Comparison of ENCODE assay signal across 8 cellular contexts in the genomic region with DNA sequence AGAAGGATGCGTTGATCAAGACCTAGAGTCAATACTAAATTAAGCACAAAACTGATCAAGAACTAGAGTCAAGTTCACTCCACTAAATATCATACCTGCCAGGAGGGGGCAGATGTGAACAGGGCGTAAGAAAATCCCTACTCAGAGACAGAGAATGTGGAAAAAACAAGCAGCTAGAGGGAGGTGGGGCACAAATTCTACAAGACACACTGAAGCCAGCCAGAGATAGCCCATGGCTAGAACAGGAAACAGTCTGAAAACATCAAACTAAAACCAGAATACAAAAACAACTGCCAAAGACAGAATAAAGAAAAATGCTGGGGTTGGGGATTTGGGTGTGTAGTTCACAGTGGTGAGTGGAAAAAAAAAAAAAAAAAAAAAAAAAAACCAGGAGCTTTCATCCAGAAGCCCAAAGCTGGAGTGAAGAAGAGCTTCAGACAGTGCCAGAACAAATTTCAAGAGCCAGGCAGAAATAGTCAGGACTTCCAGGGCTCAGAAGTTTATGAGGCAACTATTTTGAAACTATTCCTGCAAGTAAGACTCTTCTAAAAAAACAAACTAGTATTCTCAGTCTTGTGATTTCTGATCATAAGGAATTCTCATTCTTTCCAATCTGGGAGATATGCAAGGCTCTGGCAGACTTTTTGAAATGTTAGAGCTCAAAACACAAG.
DNase-seq lines count a peak whose midpoint lies in the region; ATAC-seq, FAIRE-seq and TF ChIP-seq lines count a peak whose summit lies in the region.

No MANE protein-coding gene starts in this region.

- CTCF ChIA-PET in BJ (lab: Yijun Ruan, JAX): interaction anchor here (0.6 to 4.3 kb wide), 28 partner anchors 11 to 366 kb away, joined by 3 to 53 read pairs (median 5); a partner anchor contains a TSS

- FAIRE-seq in pancreas (lab: Jason Lieb, UNC): no peak

- TF ChIP-seq CTCF in BJ (IDR thresholded peaks at IDR 0.05; ENCODE audit: insufficient read depth, low read depth, low read length): peak; percentile 64
- TF ChIP-seq CTCF in fibroblast of villous mesenchyme (IDR thresholded peaks at IDR 0.05; ENCODE audit: insufficient read depth, low read depth, low read length): peak; percentile 77
- peak; percentile 33 to 44 (median 36) for TF ChIP-seq CTCF in pancreas (IDR thresholded peaks at IDR 0.05)

- H3K4me1 ChIP-seq in pancreas: peaks cover 0 to 4% (median 0%) of the 10 kb centered on the region in 3 donors

- DNase-seq in BJ (ENCODE audit: low read depth): peak; percentile 69
- peak; percentile 21 to 47 for DNase-seq in NCI-H446 (lab: John Stamatoyannopoulos, UW)
- DNase-seq in activated CD4-positive, alpha-beta T cell treated with anti-CD3 and anti-CD28 coated beads, Interleukin-2, amount 50 U/mL, for 1 hour: peak; percentile 12
- DNase-seq in fibroblast of villous mesenchyme (ENCODE audit: low read depth): peak; percentile 92
- DNase-seq in pancreas: peak in 3 of 6 donors; percentile 34 to 62 (median 43)
- DNase-seq in occipital lobe (lab: John Stamatoyannopoulos, UW): no peak

- 19 to 24% methylated on average over 2 of the region's 2 CpGs for WGBS in pancreas, 2 donors

- peak; percentile 87 for ATAC-seq in GM18867 (IDR thresholded peaks at IDR 0.05; ENCODE audit: unreplicated experiment)
- ATAC-seq in HG03280 (IDR thresholded peaks at IDR 0.05; ENCODE audit: unreplicated experiment): peak; percentile 70
- peak; percentile 92 to 99 (median 96) for ATAC-seq in pancreas

- peak overlapping the region in 1 of 4 donors; percentile 4 for H3K27ac ChIP-seq in pancreas

- H3K4me3 ChIP-seq in BJ (ENCODE audit: low read depth, low read length): no peak overlapping the region
- no peak overlapping the region for H3K4me3 ChIP-seq in fibroblast of villous mesenchyme (ENCODE audit: low read depth, low read length)
- H3K4me3 ChIP-seq in pancreas: no peak overlapping the region

- no peaks in the 10 kb centered on the region for H3K27me3 ChIP-seq in BJ (ENCODE audit: control insufficient read depth, insufficient read depth, low read length)
- no peaks in the 10 kb centered on the region for H3K27me3 ChIP-seq in pancreas

- intact Hi-C loops in pancreas (cut with DNase I): loop anchor here in 1 of 3 donors (10.0 kb wide), 1 partner anchor 192 kb away; no protein-coding TSS in a partner anchor

- H3K9me3 ChIP-seq in pancreas: no peaks in the 10 kb centered on the region

- POLR2A ChIA-PET in BJ (lab: Charles Lee): interaction anchor here (0.6 to 1.5 kb wide), 6 partner anchors 58 to 627 kb away, joined by 4 to 20 read pairs (median 6); a partner anchor contains a TSS

- H3K36me3 ChIP-seq in BJ (ENCODE audit: control insufficient read depth, insufficient read depth, low read length): no peaks in the 10 kb centered on the region
- H3K36me3 ChIP-seq in pancreas: no peaks in the 10 kb centered on the region
